ENCODE assay signal across 3 cellular contexts in the genomic region with DNA sequence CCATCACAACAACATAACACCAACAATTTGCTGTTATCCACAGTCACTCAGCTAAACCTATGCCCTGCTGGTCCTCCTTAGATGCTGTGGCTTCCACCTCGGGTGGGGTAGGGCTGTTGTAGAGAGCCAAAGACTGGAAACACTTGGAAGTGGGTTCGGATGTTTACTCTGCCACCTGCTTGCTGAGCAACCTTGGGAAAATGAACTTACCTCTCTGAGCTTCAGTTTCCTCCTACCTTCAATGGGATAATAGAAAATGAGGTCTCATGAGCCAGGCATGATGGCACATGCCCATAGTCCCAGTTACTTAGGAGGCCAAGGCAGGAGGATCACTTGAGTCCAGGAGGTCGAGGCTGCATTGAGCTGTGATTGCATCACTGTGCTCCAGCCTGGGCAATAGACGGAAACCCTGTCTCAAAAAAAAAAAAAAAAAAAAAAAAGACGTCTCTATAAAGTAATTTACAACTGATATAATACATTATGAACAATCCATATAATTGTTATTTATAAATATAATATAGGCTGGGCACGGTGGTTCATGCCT.
TF ChIP-seq lines count a peak whose summit lies in the region.

No MANE protein-coding gene starts in this region.

TF ChIP-seq in HepG2, 621 proteins besides CTCF, POLR2A, EP300 and RAD21:
- TF ChIP-seq ZNF317 (CRISPR knock-in tag; IDR thresholded peaks at IDR 0.05) = no peak
- TF ChIP-seq ZNF768 (CRISPR knock-in tag; IDR thresholded peaks at IDR 0.05) = peak; percentile 68; the same call in 1 of the 2 replicates
- TF ChIP-seq ZNF383 (CRISPR knock-in tag; IDR thresholded peaks at IDR 0.05; ENCODE audit: borderline replicate concordance) = no peak
TF ChIP-seq in HepG2: peak in this region for 1.

TF ChIP-seq in HEK293, 187 proteins besides CTCF, POLR2A, EP300 and RAD21:
- TF ChIP-seq OSR2 (tag by site-specific recombination; IDR thresholded peaks at IDR 0.05) = no peak
- no peak for TF ChIP-seq HOXC10 (CRISPR knock-in tag; IDR thresholded peaks at IDR 0.05)
- peak; percentile 60 for TF ChIP-seq ZNF580 (tag by site-specific recombination; IDR thresholded peaks at IDR 0.05)
- TF ChIP-seq ZNF843 (tag by site-specific recombination; IDR thresholded peaks at IDR 0.05) = no peak
- TF ChIP-seq ZNF341 (tag by site-specific recombination; IDR thresholded peaks at IDR 0.05; ENCODE audit: low read depth) = no peak
- TF ChIP-seq, protein P1, sequence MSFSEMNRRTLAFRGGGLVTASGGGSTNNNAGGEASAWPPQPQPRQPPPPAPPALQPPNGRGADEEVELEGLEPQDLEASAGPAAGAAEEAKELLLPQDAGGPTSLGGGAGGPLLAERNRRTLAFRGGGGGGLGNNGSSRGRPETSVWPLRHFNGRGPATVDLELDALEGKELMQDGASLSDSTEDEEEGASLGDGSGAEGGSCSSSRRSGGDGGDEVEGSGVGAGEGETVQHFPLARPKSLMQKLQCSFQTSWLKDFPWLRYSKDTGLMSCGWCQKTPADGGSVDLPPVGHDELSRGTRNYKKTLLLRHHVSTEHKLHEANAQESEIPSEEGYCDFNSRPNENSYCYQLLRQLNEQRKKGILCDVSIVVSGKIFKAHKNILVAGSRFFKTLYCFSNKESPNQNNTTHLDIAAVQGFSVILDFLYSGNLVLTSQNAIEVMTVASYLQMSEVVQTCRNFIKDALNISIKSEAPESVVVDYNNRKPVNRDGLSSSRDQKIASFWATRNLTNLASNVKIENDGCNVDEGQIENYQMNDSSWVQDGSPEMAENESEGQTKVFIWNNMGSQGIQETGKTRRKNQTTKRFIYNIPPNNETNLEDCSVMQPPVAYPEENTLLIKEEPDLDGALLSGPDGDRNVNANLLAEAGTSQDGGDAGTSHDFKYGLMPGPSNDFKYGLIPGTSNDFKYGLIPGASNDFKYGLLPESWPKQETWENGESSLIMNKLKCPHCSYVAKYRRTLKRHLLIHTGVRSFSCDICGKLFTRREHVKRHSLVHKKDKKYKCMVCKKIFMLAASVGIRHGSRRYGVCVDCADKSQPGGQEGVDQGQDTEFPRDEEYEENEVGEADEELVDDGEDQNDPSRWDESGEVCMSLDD (tag by site-specific recombination; IDR thresholded peaks at IDR 0.05) = no peak
- TF ChIP-seq, protein P2, sequence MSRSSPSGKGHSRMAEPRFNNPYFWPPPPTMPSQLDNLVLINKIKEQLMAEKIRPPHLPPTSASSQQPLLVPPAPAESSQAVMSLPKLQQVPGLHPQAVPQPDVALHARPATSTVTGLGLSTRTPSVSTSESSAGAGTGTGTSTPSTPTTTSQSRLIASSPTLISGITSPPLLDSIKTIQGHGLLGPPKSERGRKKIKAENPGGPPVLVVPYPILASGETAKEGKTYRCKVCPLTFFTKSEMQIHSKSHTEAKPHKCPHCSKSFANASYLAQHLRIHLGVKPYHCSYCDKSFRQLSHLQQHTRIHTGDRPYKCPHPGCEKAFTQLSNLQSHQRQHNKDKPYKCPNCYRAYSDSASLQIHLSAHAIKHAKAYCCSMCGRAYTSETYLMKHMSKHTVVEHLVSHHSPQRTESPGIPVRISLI (tag by site-specific recombination; IDR thresholded peaks at IDR 0.05) = no peak
- no peak for TF ChIP-seq ZNF146 (tag by site-specific recombination; IDR thresholded peaks at IDR 0.05)
- TF ChIP-seq ZNF184 (tag by site-specific recombination; IDR thresholded peaks at IDR 0.05) = no peak
- TF ChIP-seq ZNF768 (tag by site-specific recombination; IDR thresholded peaks at IDR 0.05) = peak; percentile 79; the same call in 1 of the 2 replicates
- no peak for TF ChIP-seq ZNF19 (tag by site-specific recombination; IDR thresholded peaks at IDR 0.05; ENCODE audit: low read depth)

TF ChIP-seq in H1, 55 proteins besides CTCF, POLR2A, EP300 and RAD21:
- TF ChIP-seq BRCA1 (IDR thresholded peaks at IDR 0.05; ENCODE audit: low read depth, low read length) = no peak
- TF ChIP-seq POLR2AphosphoS5 (IDR thresholded peaks at IDR 0.05; ENCODE audit: low read depth, low read length) = no peak
- no peak for TF ChIP-seq CHD1 (IDR thresholded peaks at IDR 0.05; ENCODE audit: low read depth, low read length)
- TF ChIP-seq GTF2F1 (IDR thresholded peaks at IDR 0.05; ENCODE audit: borderline replicate concordance, low read depth, low read length) = no peak
- TF ChIP-seq, protein P3, sequence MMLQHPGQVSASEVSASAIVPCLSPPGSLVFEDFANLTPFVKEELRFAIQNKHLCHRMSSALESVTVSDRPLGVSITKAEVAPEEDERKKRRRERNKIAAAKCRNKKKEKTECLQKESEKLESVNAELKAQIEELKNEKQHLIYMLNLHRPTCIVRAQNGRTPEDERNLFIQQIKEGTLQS (IDR thresholded peaks at IDR 0.05; ENCODE audit: insufficient read depth, low read depth, low read length) = no peak
- TF ChIP-seq SP2 (IDR thresholded peaks at IDR 0.05; ENCODE audit: low read length) = no peak
- 0 out of 2 replicates have a peak, but pooled peaks have one; percentile 36 for TF ChIP-seq KDM1A (IDR thresholded peaks at IDR 0.05; ENCODE audit: borderline replicate concordance, low read length)
- TF ChIP-seq SAP30 (IDR thresholded peaks at IDR 0.05; ENCODE audit: insufficient read depth, insufficient replicate concordance, low read length) = no peak
